Comparison of ENCODE assay signal across 8 cellular contexts in the genomic region with DNA sequence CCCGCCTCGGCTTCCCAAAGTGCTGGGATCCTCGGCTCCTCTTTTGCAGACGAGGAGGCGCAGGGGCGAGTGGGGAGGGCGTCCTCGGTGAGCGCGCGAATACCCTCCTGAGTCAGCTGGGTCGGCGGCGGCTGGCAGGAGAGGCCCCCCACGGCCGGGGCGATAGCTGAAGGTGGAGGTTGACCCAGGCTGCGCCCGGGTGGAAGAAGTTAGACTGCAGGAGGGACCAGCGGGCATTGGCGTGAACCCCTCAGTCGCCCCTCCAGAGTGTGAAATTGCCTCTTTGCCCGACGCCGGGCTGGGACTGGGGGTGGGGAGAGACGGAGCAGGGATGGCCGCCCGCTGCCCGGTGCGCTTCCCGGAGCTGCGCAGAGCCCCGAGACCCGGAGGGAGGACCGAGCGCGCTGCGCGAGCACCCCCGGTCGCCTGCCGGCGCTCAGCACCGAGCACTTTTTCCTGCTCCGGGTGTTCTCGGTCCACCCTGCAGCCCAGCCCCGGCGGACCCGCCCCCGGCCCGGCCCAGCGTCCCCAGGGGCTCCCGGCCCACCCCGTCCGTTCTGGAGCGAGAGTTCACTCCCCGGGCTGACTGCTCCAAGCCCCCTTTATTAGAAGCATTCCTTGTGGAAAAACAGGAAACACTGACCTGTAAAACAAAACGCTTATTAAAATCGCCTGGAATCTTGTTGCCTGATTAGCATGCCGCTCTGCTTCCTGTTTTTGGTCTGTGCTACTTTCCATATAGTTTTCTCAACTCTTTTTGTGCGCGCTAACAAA. TPM values are rescaled to one million over a fixed set of nuclear protein-coding genes. Genes with fewer than 3 reads are reported as not detected.
DNase-seq lines count a peak whose midpoint lies in the region; ATAC-seq and TF ChIP-seq lines count a peak whose summit lies in the region.

No MANE protein-coding gene starts in this region.

- peaks cover 18% of the 10 kb centered on the region for H3K27me3 Mint-ChIP-seq in activated CD4-positive, alpha-beta memory T cell treated with anti-CD3 and anti-CD28 coated beads for 36 hours
- peaks cover 47% of the 10 kb centered on the region for H3K27me3 Mint-ChIP-seq in activated CD4-positive, alpha-beta memory T cell treated with anti-CD3 and anti-CD28 coated beads, Interleukin-2, amount 10 ng/mL, durations not matched to agents 7 days and 5 days
- peaks cover 26% of the 10 kb centered on the region for H3K27me3 Mint-ChIP-seq in WTC11 (ENCODE audit: low read depth)
- H3K27me3 Mint-ChIP-seq in naive thymus-derived CD4-positive, alpha-beta T cell: peaks cover 14 to 55% (median 18%) of the 10 kb centered on the region in 5 donors

- peaks cover 0 to 11% (median 3%) of the 10 kb centered on the region in 4 donors for H3K27me3 ChIP-seq in esophagus muscularis mucosa
- H3K27me3 ChIP-seq in naive thymus-derived CD4-positive, alpha-beta T cell (ENCODE audit: control insufficient read depth in 2 of 2, insufficient read depth in 2 of 2, low read length in 2 of 2): peaks cover 0 to 6% of the 10 kb centered on the region in 2 donors

- peaks cover 2% of the 10 kb centered on the region for H3K4me1 Mint-ChIP-seq in activated CD4-positive, alpha-beta memory T cell treated with anti-CD3 and anti-CD28 coated beads for 36 hours (ENCODE audit: low read depth)
- H3K4me1 Mint-ChIP-seq in activated CD4-positive, alpha-beta memory T cell treated with anti-CD3 and anti-CD28 coated beads, Interleukin-2, amount 10 ng/mL, durations not matched to agents 7 days and 5 days: peaks cover 3% of the 10 kb centered on the region
- H3K4me1 Mint-ChIP-seq in WTC11: peaks cover 11% of the 10 kb centered on the region
- H3K4me1 Mint-ChIP-seq in naive thymus-derived CD4-positive, alpha-beta T cell: peaks cover 0 to 11% (median 5%) of the 10 kb centered on the region in 7 donors

- peak; percentile 62 for ATAC-seq in WTC11
- peak; percentile 69 for ATAC-seq in naive thymus-derived CD4-positive, alpha-beta T cell
- ATAC-seq in HG02973 (IDR thresholded peaks at IDR 0.05; ENCODE audit: unreplicated experiment): no peak
- ATAC-seq in HG02642 (IDR thresholded peaks at IDR 0.05; ENCODE audit: poor library complexity, unreplicated experiment): no peak

- no peak overlapping the region for H3K27ac Mint-ChIP-seq in activated CD4-positive, alpha-beta memory T cell treated with anti-CD3 and anti-CD28 coated beads for 36 hours
- H3K27ac Mint-ChIP-seq in activated CD4-positive, alpha-beta memory T cell treated with anti-CD3 and anti-CD28 coated beads, Interleukin-2, amount 10 ng/mL, durations not matched to agents 7 days and 5 days: no peak overlapping the region
- no peak overlapping the region for H3K27ac Mint-ChIP-seq in WTC11
- no peak overlapping the region for H3K27ac Mint-ChIP-seq in naive thymus-derived CD4-positive, alpha-beta T cell

- H3K4me1 ChIP-seq in esophagus muscularis mucosa: peaks cover 19 to 46% (median 41%) of the 10 kb centered on the region in 4 donors
- H3K4me1 ChIP-seq in naive thymus-derived CD4-positive, alpha-beta T cell (ENCODE audit: control insufficient read depth in 2 of 2, insufficient read depth in 2 of 2, low read length in 2 of 2): peaks cover 4% of the 10 kb centered on the region in 2 donors

- POLR2A ChIA-PET in activated CD4-positive, alpha-beta memory T cell treated with anti-CD3 and anti-CD28 coated beads for 36 hours (lab: Charles Lee): no interaction called here
- POLR2A ChIA-PET in activated CD4-positive, alpha-beta memory T cell treated with anti-CD3 and anti-CD28 coated beads, Interleukin-2, amount 10 ng/mL, durations not matched to agents 7 days and 5 days (lab: Charles Lee): interaction anchor here (1.2 kb wide), 1 partner anchor 13 kb away, joined by 3 read pairs; no protein-coding TSS in a partner anchor
- POLR2A ChIA-PET in WTC11 (lab: Charles Lee): interaction anchor here (1.5 kb wide), 1 partner anchor 11 kb away, joined by 4 read pairs; no protein-coding TSS in a partner anchor
- POLR2A ChIA-PET in naive thymus-derived CD4-positive, alpha-beta T cell (lab: Charles Lee): no interaction called here

- intact Hi-C loops in activated CD4-positive, alpha-beta memory T cell treated with anti-CD3 and anti-CD28 coated beads for 36 hours (cut with micrococcal nuclease): no loop called here
- intact Hi-C loops in esophagus muscularis mucosa (cut with DNase I): no loop called here
- intact Hi-C loops in naive thymus-derived CD4-positive, alpha-beta T cell (cut with micrococcal nuclease): loop anchor here in 1 of 2 donors (2.0 kb wide), 1 partner anchor 17 kb away; no protein-coding TSS in a partner anchor

- no peaks in the 10 kb centered on the region for H3K9me3 ChIP-seq in esophagus muscularis mucosa
- no peaks in the 10 kb centered on the region for H3K9me3 ChIP-seq in naive thymus-derived CD4-positive, alpha-beta T cell (ENCODE audit: control insufficient read depth in 2 of 3, low read length in 3 of 3)

- no peaks in the 10 kb centered on the region for H3K9me3 Mint-ChIP-seq in activated CD4-positive, alpha-beta memory T cell treated with anti-CD3 and anti-CD28 coated beads for 36 hours
- no peaks in the 10 kb centered on the region for H3K9me3 Mint-ChIP-seq in activated CD4-positive, alpha-beta memory T cell treated with anti-CD3 and anti-CD28 coated beads, Interleukin-2, amount 10 ng/mL, durations not matched to agents 7 days and 5 days
- H3K9me3 Mint-ChIP-seq in WTC11: peaks cover 7% of the 10 kb centered on the region
- peaks cover 0 to 1% (median 0%) of the 10 kb centered on the region in 11 donors for H3K9me3 Mint-ChIP-seq in naive thymus-derived CD4-positive, alpha-beta T cell

- no peak for TF ChIP-seq CTCF in WTC11 (IDR thresholded peaks at IDR 0.05)
- TF ChIP-seq CTCF in esophagus muscularis mucosa (IDR thresholded peaks at IDR 0.05): peak in 1 of 3 experiments; percentile 47

- H3K4me3 ChIP-seq in esophagus muscularis mucosa: peak overlapping the region; percentile 52 to 67 (median 54)
- H3K4me3 ChIP-seq in naive thymus-derived CD4-positive, alpha-beta T cell (ENCODE audit: low read length): peak overlapping the region; percentile 39

- H3K4me3 Mint-ChIP-seq in activated CD4-positive, alpha-beta memory T cell treated with anti-CD3 and anti-CD28 coated beads for 36 hours: peak overlapping the region; percentile 41
- no peak overlapping the region for H3K4me3 Mint-ChIP-seq in activated CD4-positive, alpha-beta memory T cell treated with anti-CD3 and anti-CD28 coated beads, Interleukin-2, amount 10 ng/mL, durations not matched to agents 7 days and 5 days
- H3K4me3 Mint-ChIP-seq in WTC11: peak overlapping the region; percentile 82
- peak overlapping the region; percentile 7 to 86 (median 74) for H3K4me3 Mint-ChIP-seq in naive thymus-derived CD4-positive, alpha-beta T cell

- H3K36me3 Mint-ChIP-seq in activated CD4-positive, alpha-beta memory T cell treated with anti-CD3 and anti-CD28 coated beads for 36 hours: no peaks in the 10 kb centered on the region
- H3K36me3 Mint-ChIP-seq in activated CD4-positive, alpha-beta memory T cell treated with anti-CD3 and anti-CD28 coated beads, Interleukin-2, amount 10 ng/mL, durations not matched to agents 7 days and 5 days (ENCODE audit: low read depth): no peaks in the 10 kb centered on the region
- no peaks in the 10 kb centered on the region for H3K36me3 Mint-ChIP-seq in WTC11
- H3K36me3 Mint-ChIP-seq in naive thymus-derived CD4-positive, alpha-beta T cell: peaks cover 0 to 3% (median 0%) of the 10 kb centered on the region in 5 donors

- TF ChIP-seq POLR2A in esophagus muscularis mucosa (IDR thresholded peaks at IDR 0.05; ENCODE audit: low read depth): no peak

- WGBS in esophagus muscularis mucosa: 18% methylated on average over 21 of the region's 62 CpGs

- CTCF ChIA-PET in activated CD4-positive, alpha-beta memory T cell treated with anti-CD3 and anti-CD28 coated beads for 36 hours (lab: Charles Lee): interaction anchor here (1.4 to 1.6 kb wide), 2 partner anchors 11 to 58 kb away, joined by 3 to 8 read pairs; no protein-coding TSS in a partner anchor
- CTCF ChIA-PET in activated CD4-positive, alpha-beta memory T cell treated with anti-CD3 and anti-CD28 coated beads, Interleukin-2, amount 10 ng/mL, durations not matched to agents 7 days and 5 days (lab: Charles Lee): interaction anchor here (1.0 kb wide), 1 partner anchor 11 kb away, joined by 4 read pairs; no protein-coding TSS in a partner anchor
- CTCF ChIA-PET in WTC11 (lab: Charles Lee): interaction anchor here (0.9 to 1.7 kb wide), 6 partner anchors 11 to 57 kb away, joined by 3 to 8 read pairs (median 6); no protein-coding TSS in a partner anchor
- CTCF ChIA-PET in naive thymus-derived CD4-positive, alpha-beta T cell (lab: Charles Lee): no interaction called here

- DNase-seq in activated CD4-positive, alpha-beta memory T cell treated with anti-CD3 and anti-CD28 coated beads for 36 hours: peak; percentile 14
- DNase-seq in activated CD4-positive, alpha-beta memory T cell treated with anti-CD3 and anti-CD28 coated beads, Interleukin-2, amount 10 ng/mL, durations not matched to agents 7 days and 5 days: no peak
- DNase-seq in WTC11 (ENCODE audit: low spot score): peak; percentile 51
- no peak for DNase-seq in esophagus muscularis mucosa (ENCODE audit: extremely low spot score)
- DNase-seq in naive thymus-derived CD4-positive, alpha-beta T cell: peak in 3 of 9 donors; percentile 11 to 29 (median 21)
- no peak for DNase-seq in NCI-H1694 treated with DMSO at 0.1 percent for 48 hours (lab: John Stamatoyannopoulos, UW)

- no peaks in the 10 kb centered on the region for H3K36me3 ChIP-seq in esophagus muscularis mucosa
- no peaks in the 10 kb centered on the region for H3K36me3 ChIP-seq in naive thymus-derived CD4-positive, alpha-beta T cell (ENCODE audit: control insufficient read depth in 2 of 3, insufficient read depth in 3 of 3, low read length in 3 of 3)

- TF ChIP-seq EP300 in esophagus muscularis mucosa (IDR thresholded peaks at IDR 0.05): no peak

- peak overlapping the region; percentile 47 to 74 (median 72) for H3K27ac ChIP-seq in esophagus muscularis mucosa (replicated peaks in 1 of 4)
- no peak overlapping the region for H3K27ac ChIP-seq in naive thymus-derived CD4-positive, alpha-beta T cell (ENCODE audit: low read depth, low read length)

RNA-seq across cellular contexts. Expression of a gene that starts 13.7 kb away (rescaled TPM):
- total RNA-seq in activated CD4-positive, alpha-beta memory T cell treated with anti-CD3 and anti-CD28 coated beads for 36 hours: 10 to 100 TPM; 28.8 to 32.9 TPM
- total RNA-seq in activated CD4-positive, alpha-beta memory T cell treated with anti-CD3 and anti-CD28 coated beads, Interleukin-2, amount 10 ng/mL, durations not matched to agents 7 days and 5 days: 10 to 100 TPM; 50.2 to 51.1 TPM
- total RNA-seq in WTC11 (2021): 18.4 to 28.1 TPM (median 20.3 TPM) in 3 replicates
- 100 to 1,000 TPM in 2 of 4 donors, 10 to 100 TPM in 2; 36.1 to 122 (median 77.5) TPM for total RNA-seq in esophagus muscularis mucosa
- 10 to 100 TPM; 17.2 to 52.7 (median 20.5) TPM for total RNA-seq in naive thymus-derived CD4-positive, alpha-beta T cell
- polyA plus RNA-seq in naive thymus-derived CD4-positive, alpha-beta T cell: 1 to 10 TPM; 2.3 to 3.5 TPM

RNA-seq across cellular contexts. Expression of a gene that starts 48.2 kb away (rescaled TPM):
- total RNA-seq in activated CD4-positive, alpha-beta memory T cell treated with anti-CD3 and anti-CD28 coated beads for 36 hours: 10 to 100 TPM; 80.7 to 86.0 TPM
- 10 to 100 TPM; 47.6 to 53.4 TPM for total RNA-seq in activated CD4-positive, alpha-beta memory T cell treated with anti-CD3 and anti-CD28 coated beads, Interleukin-2, amount 10 ng/mL, durations not matched to agents 7 days and 5 days
- total RNA-seq in WTC11 (2021) (80.1 to 83.6 TPM (median 82.3 TPM) in 3 replicates), esophagus muscularis mucosa (10 to 100 TPM; 47.2 to 66.2 (median 51.2) TPM)
- 10 to 100 TPM; 29.6 to 71.1 (median 37.9) TPM for total RNA-seq in naive thymus-derived CD4-positive, alpha-beta T cell
- polyA plus RNA-seq in naive thymus-derived CD4-positive, alpha-beta T cell: 100 to 1,000 TPM; 114 to 133 TPM

RNA-seq across cellular contexts. Expression of a gene that starts 48.3 kb away (rescaled TPM):
- 10 to 100 TPM; 24.4 to 24.8 TPM for total RNA-seq in activated CD4-positive, alpha-beta memory T cell treated with anti-CD3 and anti-CD28 coated beads for 36 hours
- 10 to 100 TPM; 24.1 to 24.9 TPM for total RNA-seq in activated CD4-positive, alpha-beta memory T cell treated with anti-CD3 and anti-CD28 coated beads, Interleukin-2, amount 10 ng/mL, durations not matched to agents 7 days and 5 days
- total RNA-seq in WTC11 (2021) (17.8 to 22.5 TPM (median 19.3 TPM) in 3 replicates), esophagus muscularis mucosa (10 to 100 TPM; 11.6 to 30.8 (median 28.0) TPM)
- 10 to 100 TPM; 27.5 to 41.4 (median 32.2) TPM for total RNA-seq in naive thymus-derived CD4-positive, alpha-beta T cell
- 10 to 100 TPM in 1 of 2 donors, 1 to 10 TPM in 1; 4.4 to 12.6 TPM for polyA plus RNA-seq in naive thymus-derived CD4-positive, alpha-beta T cell

Comparison
In these comparisons a context has a peak if more than half of its experiments do, and no peak if none do; other contexts are left out.
1. DNase-seq: peak in activated CD4-positive, alpha-beta memory T cell treated with anti-CD3 and anti-CD28 coated beads for 36 hours (single experiment) and WTC11 (single experiment); none in activated CD4-positive, alpha-beta memory T cell treated with anti-CD3 and anti-CD28 coated beads, Interleukin-2, amount 10 ng/mL, durations not matched to agents 7 days and 5 days (single experiment), esophagus muscularis mucosa (single experiment) and NCI-H1694 treated with DMSO at 0.1 percent for 48 hours (single experiment).
2. POLR2A ChIA-PET loops: an anchor here in activated CD4-positive, alpha-beta memory T cell treated with anti-CD3 and anti-CD28 coated beads, Interleukin-2, amount 10 ng/mL, durations not matched to agents 7 days and 5 days (1.2 kb wide) and WTC11 (1.5 kb wide); none called in activated CD4-positive, alpha-beta memory T cell treated with anti-CD3 and anti-CD28 coated beads for 36 hours and naive thymus-derived CD4-positive, alpha-beta T cell.
3. ATAC-seq: peak in WTC11 (single experiment) and naive thymus-derived CD4-positive, alpha-beta T cell (single experiment); none in HG02973 (single experiment) and HG02642 (single experiment).